9 cellular contexts compared by ENCODE assay signal in the genomic region with DNA sequence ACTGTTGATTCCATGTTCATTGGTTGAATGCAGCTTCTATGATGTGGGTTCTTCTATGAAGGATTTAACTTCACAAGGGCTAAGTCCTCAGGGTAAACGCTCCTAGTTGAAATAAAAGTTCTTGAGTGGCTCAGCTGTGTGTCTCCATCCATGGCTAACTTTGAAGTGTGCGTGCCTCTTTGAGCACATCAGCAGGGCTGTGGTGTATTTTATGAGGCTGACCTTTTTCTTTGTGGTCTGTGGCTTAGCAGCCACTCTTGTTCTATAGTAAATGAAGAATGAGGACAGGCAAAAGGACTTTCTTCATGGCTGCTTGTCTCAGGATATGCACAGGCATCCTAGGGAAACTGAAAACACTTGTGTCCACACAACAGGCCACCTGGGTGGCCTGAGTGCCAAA.
DNase-seq lines count a peak whose midpoint lies in the region; ATAC-seq, FAIRE-seq and TF ChIP-seq lines count a peak whose summit lies in the region.
"Had no signal": no experiment of that assay in that cellular context is flagged by ENCODE, and none has a peak within 500 bp of the region (broad histone marks: within the 10 kb centered on the region; RNA-seq: fewer than 3 reads in every experiment).

No MANE protein-coding gene starts in this region.

- H3K4me1 Mint-ChIP-seq in activated T-cell treated with anti-CD3 and anti-CD28 coated beads, Interleukin-2, amount 50 U/mL, for 4 hours (ENCODE audit: low read depth): no peaks in the 10 kb centered on the region

- H3K36me3 ChIP-seq in kidney epithelial cell (ENCODE audit: control insufficient read depth, insufficient read depth, low read length) (no peaks in the 10 kb centered on the region), pancreas (no peaks in the 10 kb centered on the region), hepatocyte (replicated peaks; ENCODE audit: insufficient read depth, low read depth) (no peaks in the 10 kb centered on the region)

- no peaks in the 10 kb centered on the region for H3K4me1 ChIP-seq in pancreas
- H3K4me1 ChIP-seq in hepatocyte (ENCODE audit: insufficient read depth): no peaks in the 10 kb centered on the region

- peaks cover 2% of the 10 kb centered on the region for H3K27me3 Mint-ChIP-seq in activated T-cell treated with anti-CD3 and anti-CD28 coated beads, Interleukin-2, amount 50 U/mL, for 4 hours (ENCODE audit: low read depth)

- peak; percentile 72 for ATAC-seq in HG02759 (IDR thresholded peaks at IDR 0.05; ENCODE audit: unreplicated experiment)
- no peak for ATAC-seq in activated T-cell treated with anti-CD3 and anti-CD28 coated beads, Interleukin-2, amount 50 U/mL, for 4 hours
- no peak for ATAC-seq in pancreas

- 70 to 81% methylated on average over 2 of the region's 2 CpGs for WGBS in pancreas, 2 donors
- WGBS in hepatocyte (ENCODE audit: low lambda C conversion rate, missing lambda C conversion rate): 73% methylated on average over 2 of the region's 2 CpGs

- H3K4me3 Mint-ChIP-seq in activated T-cell treated with anti-CD3 and anti-CD28 coated beads, Interleukin-2, amount 50 U/mL, for 4 hours: no peak overlapping the region

- H3K27me3 ChIP-seq in kidney epithelial cell (ENCODE audit: control insufficient read depth, insufficient read depth, low read length): no peaks in the 10 kb centered on the region
- no peaks in the 10 kb centered on the region for H3K27me3 ChIP-seq in pancreas
- no peaks in the 10 kb centered on the region for H3K27me3 ChIP-seq in hepatocyte

- no peak overlapping the region for H3K4me3 ChIP-seq in NB4 (ENCODE audit: low read depth, low read length)
- no peak overlapping the region for H3K4me3 ChIP-seq in kidney epithelial cell (ENCODE audit: low read depth, low read length)
- no peak overlapping the region for H3K4me3 ChIP-seq in pancreas
- H3K4me3 ChIP-seq in hepatocyte: no peak overlapping the region

- H3K27ac ChIP-seq in pancreas (no peak overlapping the region), hepatocyte (no peak overlapping the region)

- DNase-seq in GM18507 (ENCODE audit: extremely low spot score, insufficient read length, low read depth) (no peak), NB4 (ENCODE audit: low read depth) (peak; percentile 85), kidney epithelial cell (ENCODE audit: low read depth) (peak; percentile 48), pancreas (no peak), NCI-H748 treated with DMSO at 0.1 percent for 48 hours (lab: John Stamatoyannopoulos, UW) (no peak), hepatocyte (ENCODE audit: low spot score) (no peak)
- DNase-seq in activated T-cell treated with anti-CD3 and anti-CD28 coated beads, Interleukin-2, amount 50 U/mL, for 4 hours: no peak
- DNase-seq: activated CD4-positive, alpha-beta T cell treated with anti-CD3 and anti-CD28 coated beads for 1 hour had no signal

- H3K9me3 Mint-ChIP-seq in activated T-cell treated with anti-CD3 and anti-CD28 coated beads, Interleukin-2, amount 50 U/mL, for 4 hours: peaks cover 8% of the 10 kb centered on the region

- no peaks in the 10 kb centered on the region for H3K9me2 ChIP-seq in hepatocyte (replicated peaks; ENCODE audit: insufficient read depth)

- no peak overlapping the region for H2AFZ ChIP-seq in hepatocyte

- intact Hi-C loops in pancreas (cut with DNase I): no loop called here

- no peaks in the 10 kb centered on the region for H3K9me3 ChIP-seq in pancreas
- H3K9me3 ChIP-seq in hepatocyte (ENCODE audit: low read depth): no peaks in the 10 kb centered on the region

- no peak overlapping the region for H3K4me2 ChIP-seq in hepatocyte

- TF ChIP-seq CTCF in NB4 (IDR thresholded peaks at IDR 0.05; ENCODE audit: low read depth, low read length) (no peak), kidney epithelial cell (IDR thresholded peaks at IDR 0.05; ENCODE audit: insufficient read depth, low read length, poor library complexity, severe bottlenecking) (no peak), pancreas (IDR thresholded peaks at IDR 0.05) (no peak), hepatocyte (IDR thresholded peaks at IDR 0.05; ENCODE audit: poor library complexity) (no peak)

- no peaks in the 10 kb centered on the region for H3K36me3 Mint-ChIP-seq in activated T-cell treated with anti-CD3 and anti-CD28 coated beads, Interleukin-2, amount 50 U/mL, for 4 hours (ENCODE audit: insufficient read depth)

- FAIRE-seq in GM18507 (lab: Jason Lieb, UNC) (peak; percentile 38), pancreas (lab: Jason Lieb, UNC) (no peak)

- H4K20me1 ChIP-seq in hepatocyte (ENCODE audit: insufficient read depth, poor library complexity, severe bottlenecking): no peaks in the 10 kb centered on the region

- no peak for TF ChIP-seq POLR2A in NB4 (IDR thresholded peaks at IDR 0.05; ENCODE audit: extremely low read depth, insufficient read length)

- H3K79me2 ChIP-seq in hepatocyte: no peaks in the 10 kb centered on the region

Comparison
In these comparisons a context has a peak if more than half of its experiments do, and no peak if none do; other contexts are left out.
1. DNase-seq: peak in NB4 (single experiment) and kidney epithelial cell (single experiment); none in GM18507 (single experiment), activated T-cell treated with anti-CD3 and anti-CD28 coated beads, Interleukin-2, amount 50 U/mL, for 4 hours (single experiment), pancreas (0 of 6), NCI-H748 treated with DMSO at 0.1 percent for 48 hours (single experiment) and hepatocyte (single experiment).